10 cellular contexts compared by ENCODE assay signal in the genomic region with DNA sequence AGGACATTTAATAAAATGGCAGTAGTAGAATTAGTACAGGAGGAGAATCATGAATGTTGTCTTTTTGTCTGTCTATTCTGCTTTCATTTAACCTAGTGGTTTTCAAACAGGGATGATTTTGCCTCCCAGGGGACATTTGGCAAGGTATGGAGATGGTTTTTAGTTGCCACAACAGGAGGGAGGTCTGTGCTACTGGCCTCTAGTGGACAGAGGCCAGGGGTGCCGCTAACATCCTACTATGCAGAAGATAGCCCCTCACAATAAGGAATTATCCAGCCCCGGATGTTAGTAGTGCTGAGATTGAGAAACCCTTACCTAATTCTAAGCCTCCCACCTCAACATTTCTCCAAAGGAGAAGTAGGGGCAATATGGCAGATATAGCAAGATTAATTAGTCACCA. TPM values are rescaled to one million over a fixed set of nuclear protein-coding genes. Genes with fewer than 3 reads are reported as not detected.
DNase-seq lines count a peak whose midpoint lies in the region; ATAC-seq and TF ChIP-seq lines count a peak whose summit lies in the region.
"Had no signal": no experiment of that assay in that cellular context is flagged by ENCODE, and none has a peak within 500 bp of the region (broad histone marks: within the 10 kb centered on the region; RNA-seq: fewer than 3 reads in every experiment).

No MANE protein-coding gene starts in this region.

- H3K4me1 Mint-ChIP-seq in activated naive CD4-positive, alpha-beta T cell treated with anti-CD3 and anti-CD28 coated beads, Interleukin-2, amount 50 U/mL, for 24 hours: peaks cover 36% of the 10 kb centered on the region
- H3K4me1 Mint-ChIP-seq in stimulated activated effector memory CD8-positive, alpha-beta T cell treated with anti-CD3 and anti-CD28 coated beads, Interleukin-12 subunit alpha, Interleukin-12 subunit beta, amount 100 ng/mL, for 72 hours: peaks cover 23% of the 10 kb centered on the region

- TF ChIP-seq CTCF in epithelial cell of proximal tubule (conservative IDR thresholded peaks at IDR 0.05; ENCODE audit: low read depth, low read length): peak; percentile 78

- peaks cover 15% of the 10 kb centered on the region for H3K9me3 Mint-ChIP-seq in activated naive CD4-positive, alpha-beta T cell treated with anti-CD3 and anti-CD28 coated beads, Interleukin-2, amount 50 U/mL, for 24 hours
- peaks cover 8% of the 10 kb centered on the region for H3K9me3 Mint-ChIP-seq in stimulated activated effector memory CD8-positive, alpha-beta T cell treated with anti-CD3 and anti-CD28 coated beads, Interleukin-12 subunit alpha, Interleukin-12 subunit beta, amount 100 ng/mL, for 72 hours

- H3K4me3 ChIP-seq in epithelial cell of proximal tubule (ENCODE audit: low read depth, low read length): no peak overlapping the region
- H3K4me3 ChIP-seq: esophagus squamous epithelium had no signal

- DNase-seq in activated naive CD4-positive, alpha-beta T cell (lab: John Stamatoyannopoulos, UW): no peak
- peak; percentile 7 for DNase-seq in NAMALWA (ENCODE audit: low spot score)
- DNase-seq in epithelial cell of proximal tubule (ENCODE audit: low read depth): no peak
- DNase-seq in stimulated activated effector memory CD8-positive, alpha-beta T cell treated with anti-CD3 and anti-CD28 coated beads, Interleukin-12 subunit alpha, Interleukin-12 subunit beta, amount 100 ng/mL, for 72 hours (ENCODE audit: low spot score in 2 of 2): no peak
- no peak for DNase-seq in hypothalamus (lab: John Stamatoyannopoulos, UW)
- DNase-seq: esophagus squamous epithelium, SHP77 treated with DMSO at 0.1 percent for 48 hours had no signal

- no peak overlapping the region for H3K4me3 Mint-ChIP-seq in activated naive CD4-positive, alpha-beta T cell treated with anti-CD3 and anti-CD28 coated beads, Interleukin-2, amount 50 U/mL, for 24 hours
- H3K4me3 Mint-ChIP-seq in stimulated activated effector memory CD8-positive, alpha-beta T cell treated with anti-CD3 and anti-CD28 coated beads, Interleukin-12 subunit alpha, Interleukin-12 subunit beta, amount 100 ng/mL, for 72 hours: no peak overlapping the region

- peak overlapping the region; percentile 89 for H3K27ac Mint-ChIP-seq in activated naive CD4-positive, alpha-beta T cell treated with anti-CD3 and anti-CD28 coated beads, Interleukin-2, amount 50 U/mL, for 24 hours
- H3K27ac Mint-ChIP-seq in stimulated activated effector memory CD8-positive, alpha-beta T cell treated with anti-CD3 and anti-CD28 coated beads, Interleukin-12 subunit alpha, Interleukin-12 subunit beta, amount 100 ng/mL, for 72 hours: peak overlapping the region; percentile 3

- no peaks in the 10 kb centered on the region for H3K27me3 Mint-ChIP-seq in activated naive CD4-positive, alpha-beta T cell treated with anti-CD3 and anti-CD28 coated beads, Interleukin-2, amount 50 U/mL, for 24 hours

- no peak for ATAC-seq in stimulated activated effector memory CD8-positive, alpha-beta T cell treated with anti-CD3 and anti-CD28 coated beads, Interleukin-12 subunit alpha, Interleukin-12 subunit beta, amount 100 ng/mL, for 72 hours
- ATAC-seq in GM19328 (IDR thresholded peaks at IDR 0.05; ENCODE audit: unreplicated experiment): no peak
- ATAC-seq in GM21526 (IDR thresholded peaks at IDR 0.05; ENCODE audit: low FRiP score, unreplicated experiment): no peak

- peaks cover 47% of the 10 kb centered on the region for H3K36me3 Mint-ChIP-seq in activated naive CD4-positive, alpha-beta T cell treated with anti-CD3 and anti-CD28 coated beads, Interleukin-2, amount 50 U/mL, for 24 hours
- H3K36me3 Mint-ChIP-seq in stimulated activated effector memory CD8-positive, alpha-beta T cell treated with anti-CD3 and anti-CD28 coated beads, Interleukin-12 subunit alpha, Interleukin-12 subunit beta, amount 100 ng/mL, for 72 hours: peaks cover 97% of the 10 kb centered on the region

RNA-seq across cellular contexts. Expression of a gene that starts 18.3 kb away (rescaled TPM):
- total RNA-seq in epithelial cell of proximal tubule: 29.7 and 56.3 TPM in 2 replicates

RNA-seq across cellular contexts. Expression of a gene that starts 18.6 kb away (rescaled TPM):
- 0.23 and 0.58 TPM in 2 replicates for total RNA-seq in epithelial cell of proximal tubule
